In genomic region chrX:47586043-47586787, GRCh38 we compare ENCODE assay signal across 1 cellular context.
TF ChIP-seq lines count a peak whose summit lies in the region.

No MANE protein-coding gene starts in this region.

TF ChIP-seq in GM23338, 12 proteins besides CTCF, POLR2A, EP300 and RAD21:
- TF ChIP-seq ETS1 (IDR thresholded peaks at IDR 0.05) (no peak), STAT1 (IDR thresholded peaks at IDR 0.05; ENCODE audit: unreplicated experiment) (no peak), ZNF462 (CRISPR knock-in tag; IDR thresholded peaks at IDR 0.05) (no peak)
